Comparison of ENCODE assay signal across 8 cellular contexts in genomic region chr3:181694805-181695660, GRCh38. TPM values are rescaled to one million over a fixed set of nuclear protein-coding genes. Genes with fewer than 3 reads are reported as not detected.
DNase-seq lines count a peak whose midpoint lies in the region; ATAC-seq and TF ChIP-seq lines count a peak whose summit lies in the region.
"Had no signal": no experiment of that assay in that cellular context is flagged by ENCODE, and none has a peak within 500 bp of the region (broad histone marks: within the 10 kb centered on the region; RNA-seq: fewer than 3 reads in every experiment).

No MANE protein-coding gene starts in this region.

- no peak overlapping the region for H2BK15ac ChIP-seq in mesendoderm (replicated peaks; ENCODE audit: low read depth)

- H3K79me2 ChIP-seq in mesendoderm (ENCODE audit: control insufficient read depth, insufficient read depth, low read length), result no peaks in the 10 kb centered on the region

- H3K4me1 Mint-ChIP-seq in activated naive CD4-positive, alpha-beta T cell treated with anti-CD3 and anti-CD28 coated beads for 36 hours (ENCODE audit: low read depth), result peaks cover 7% of the 10 kb centered on the region

- H3K4me1 ChIP-seq in NT2/D1 (ENCODE audit: insufficient read depth, insufficient read length), result no peaks in the 10 kb centered on the region
- peaks cover 4% of the 10 kb centered on the region for H3K4me1 ChIP-seq in mesendoderm (ENCODE audit: control insufficient read depth, low read depth, low read length)
- H3K4me1 ChIP-seq in tibial nerve, result peaks cover 0 to 34% (median 7%) of the 10 kb centered on the region in 4 donors

- no peak overlapping the region for H2AK5ac ChIP-seq in mesendoderm (ENCODE audit: low read length)

- H3K23ac ChIP-seq in mesendoderm (ENCODE audit: low read length), result no peak overlapping the region

- ATAC-seq in esophagus mucosa, result peak; percentile 71

- DNase-seq in NT2/D1 (ENCODE audit: low read depth, low spot score) (no peak), mesendoderm (peak; percentile 74), tibial nerve (ENCODE audit: low spot score in 2 of 2) (peak; percentile 47 to 53)
- DNase-seq in effector CD8-positive, alpha-beta T cell (lab: John Stamatoyannopoulos, UW), result no peak
- DNase-seq in NK-92 treated with Interleukin-12 subunit alpha and Interleukin-12 subunit beta, amount 100 ng/mL, for 24 hours (lab: John Stamatoyannopoulos, UW), result no peak
- no peak for DNase-seq in activated naive CD4-positive, alpha-beta T cell treated with anti-CD3 and anti-CD28 coated beads for 36 hours

- H3K36me3 Mint-ChIP-seq in activated naive CD4-positive, alpha-beta T cell treated with anti-CD3 and anti-CD28 coated beads for 36 hours (ENCODE audit: low read depth), result peaks cover 1% of the 10 kb centered on the region
- H3K36me3 Mint-ChIP-seq: memory B cell had no signal

- peak overlapping the region; percentile 57 for H4K8ac ChIP-seq in mesendoderm (ENCODE audit: low read depth, low read length)

- no peak overlapping the region for H2BK120ac ChIP-seq in mesendoderm (ENCODE audit: low read depth, low read length)

- no peak overlapping the region for H2BK5ac ChIP-seq in mesendoderm (ENCODE audit: low read length)

- peak in 1 of 2 donors; percentile 58 for TF ChIP-seq EP300 in tibial nerve (IDR thresholded peaks at IDR 0.05)

- H3K9ac ChIP-seq in NT2/D1 (ENCODE audit: insufficient read length, low read depth) (peak overlapping the region; percentile 69), mesendoderm (ENCODE audit: low read length) (peak overlapping the region; percentile 8)

- no peak overlapping the region for H3K4me3 Mint-ChIP-seq in activated naive CD4-positive, alpha-beta T cell treated with anti-CD3 and anti-CD28 coated beads for 36 hours
- H3K4me3 Mint-ChIP-seq: memory B cell had no signal

- H3K27me3 Mint-ChIP-seq in activated naive CD4-positive, alpha-beta T cell treated with anti-CD3 and anti-CD28 coated beads for 36 hours (ENCODE audit: low read depth), result peaks cover 62% of the 10 kb centered on the region

- WGBS in mesendoderm (ENCODE audit: extremely low coverage, insufficient coverage, low lambda C conversion rate), result no CpG with 5 or more reads among the region's 53 CpGs
- 5 to 9% methylated on average over 34 to 46 of the region's 53 CpGs for WGBS in tibial nerve, 2 donors

- H3K4me2 ChIP-seq in mesendoderm (ENCODE audit: low read length), result peak overlapping the region; percentile 65

- no peak overlapping the region for H4K5ac ChIP-seq in mesendoderm (ENCODE audit: low read length)

- peak overlapping the region; percentile 51 for H3K4me3 ChIP-seq in NT2/D1 (ENCODE audit: insufficient read length, low read depth)
- H3K4me3 ChIP-seq in mesendoderm (ENCODE audit: low read length), result peak overlapping the region; percentile 34
- peak overlapping the region; percentile 39 to 58 (median 40) for H3K4me3 ChIP-seq in tibial nerve

- peak overlapping the region; percentile 27 for H3K4ac ChIP-seq in mesendoderm (ENCODE audit: low read depth, low read length)

- CTCF ChIA-PET in activated naive CD4-positive, alpha-beta T cell treated with anti-CD3 and anti-CD28 coated beads for 36 hours (lab: Charles Lee), result interaction anchor here (0.5 kb wide), 1 partner anchor 1100 kb away, joined by 3 read pairs; no protein-coding TSS in a partner anchor

- H3K9me3 ChIP-seq in NT2/D1 (ENCODE audit: insufficient read depth, low read length), result no peaks in the 10 kb centered on the region
- H3K9me3 ChIP-seq in tibial nerve, result no peaks in the 10 kb centered on the region

- no peak overlapping the region for H3K27ac Mint-ChIP-seq in activated naive CD4-positive, alpha-beta T cell treated with anti-CD3 and anti-CD28 coated beads for 36 hours
- H3K27ac Mint-ChIP-seq: memory B cell had no signal

- intact Hi-C loops in activated naive CD4-positive, alpha-beta T cell treated with anti-CD3 and anti-CD28 coated beads for 36 hours (cut with micrococcal nuclease), result no loop called here

- TF ChIP-seq CTCF in tibial nerve (IDR thresholded peaks at IDR 0.05), result peak in 4 of 5 experiments; percentile 18 to 61 (median 53)

- H3K27ac ChIP-seq in mesendoderm (ENCODE audit: low read depth, low read length) (no peak overlapping the region), tibial nerve (peak overlapping the region; percentile 83 to 95 (median 90))

- H3K56ac ChIP-seq in mesendoderm (ENCODE audit: low read length), result peak overlapping the region; percentile 82

- peaks cover 21% of the 10 kb centered on the region for H3K27me3 ChIP-seq in NT2/D1 (ENCODE audit: insufficient read depth, insufficient read length)
- H3K27me3 ChIP-seq in mesendoderm (ENCODE audit: insufficient read depth, low read length, poor library complexity), result peaks cover 22% of the 10 kb centered on the region
- peaks cover 11 to 45% of the 10 kb centered on the region in 2 donors for H3K27me3 ChIP-seq in tibial nerve

- peak in 1 of 2 donors; percentile 52 for TF ChIP-seq POLR2A in tibial nerve (IDR thresholded peaks at IDR 0.05)

- H3K36me3 ChIP-seq in NT2/D1 (ENCODE audit: insufficient read depth, insufficient read length, low read length) (no peaks in the 10 kb centered on the region), mesendoderm (ENCODE audit: control insufficient read depth, insufficient read depth, low read length) (no peaks in the 10 kb centered on the region), tibial nerve (no peaks in the 10 kb centered on the region)

- H3K18ac ChIP-seq in mesendoderm (ENCODE audit: low read length), result peak overlapping the region; percentile 65

- H3K9me3 Mint-ChIP-seq in activated naive CD4-positive, alpha-beta T cell treated with anti-CD3 and anti-CD28 coated beads for 36 hours, result peaks cover 5% of the 10 kb centered on the region
- H3K9me3 Mint-ChIP-seq: memory B cell had no signal

- no peaks in the 10 kb centered on the region for H3K79me1 ChIP-seq in mesendoderm (ENCODE audit: low read length)

RNA-seq across cellular contexts. Expression of gene SOX2, which starts 16.7 kb away (rescaled TPM):
- total RNA-seq in esophagus mucosa (16.0 TPM), tibial nerve (10 to 100 TPM; 21.3 to 50.5 (median 34.3) TPM)
- 35.8 TPM for polyA plus RNA-seq in mesendoderm (2013, experiment 1 of 2)
- 42.3 TPM for polyA plus RNA-seq in mesendoderm (2013, experiment 2 of 2)
- not detected for total RNA-seq in activated naive CD4-positive, alpha-beta T cell treated with anti-CD3 and anti-CD28 coated beads for 36 hours

Comparison
In these comparisons a context has a peak if more than half of its experiments do, and no peak if none do; other contexts are left out.
1. DNase-seq: peak in mesendoderm (single experiment) and tibial nerve (2 of 2); none in NT2/D1 (single experiment), effector CD8-positive, alpha-beta T cell (single experiment), NK-92 treated with Interleukin-12 subunit alpha and Interleukin-12 subunit beta, amount 100 ng/mL, for 24 hours (single experiment) and activated naive CD4-positive, alpha-beta T cell treated with anti-CD3 and anti-CD28 coated beads for 36 hours (single experiment).
2. RNA of gene SOX2, which starts 16.7 kb away (total RNA-seq): 21.3 to 50.5 TPM in tibial nerve and 16.0 TPM in esophagus mucosa (single experiment); not detected in activated naive CD4-positive, alpha-beta T cell treated with anti-CD3 and anti-CD28 coated beads for 36 hours; every median in the first group is over 10 times any median in the second.
3. Peak in every context shown above with its lines, with median percentiles within 50 percentile points of each other: H3K4me3 ChIP-seq.